ENCODE assay signal across 18 cellular contexts in the genomic region with DNA sequence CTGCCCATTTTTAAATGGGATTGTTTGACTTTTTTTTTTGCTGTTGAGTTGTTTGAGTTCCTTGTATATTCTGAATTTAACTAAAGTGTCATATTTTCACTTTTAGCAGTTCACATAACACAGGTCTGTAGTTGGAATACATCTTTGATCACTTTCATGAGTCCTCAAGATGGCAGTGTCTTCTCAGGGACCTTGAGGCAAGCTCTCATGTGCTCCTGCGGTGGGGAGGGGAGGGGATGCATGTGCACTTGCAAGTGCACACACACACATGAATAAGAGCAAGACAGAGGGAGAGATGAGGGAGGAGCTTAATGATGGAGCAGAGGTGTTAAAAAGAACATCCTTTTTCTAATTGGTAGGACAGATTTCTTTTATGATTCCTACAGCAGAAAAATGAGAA.
DNase-seq lines count a peak whose midpoint lies in the region; ATAC-seq and TF ChIP-seq lines count a peak whose summit lies in the region.
"Had no signal": no experiment of that assay in that cellular context is flagged by ENCODE, and none has a peak within 500 bp of the region (broad histone marks: within the 10 kb centered on the region; RNA-seq: fewer than 3 reads in every experiment).

No MANE protein-coding gene starts in this region.

- DNase-seq in CD1c-positive myeloid dendritic cell (ENCODE audit: extremely low spot score) = peak; percentile 4
- peak; percentile 40 for DNase-seq in T-helper 2 cell treated with Interferon-gamma antibody and Interleukin-4, amounts not matched to agents 5 μg/mL and 100 μg/mL, for 36 hours (ENCODE audit: low spot score)
- DNase-seq in activated T-cell treated with anti-CD3 and anti-CD28 coated beads, Interleukin-2, amount 50 U/mL, for 72 hours = peak; percentile 41 to 55
- DNase-seq in naive thymus-derived CD4-positive, alpha-beta T cell = peak in 8 of 9 donors; percentile 21 to 72 (median 61)
- DNase-seq in HuH-7 (ENCODE audit: low spot score) = no peak
- no peak for DNase-seq in C1 segment of cervical spinal cord (lab: John Stamatoyannopoulos, UW)
- no peak for DNase-seq in mesothelial cell of epicardium (ENCODE audit: low spot score in 2 of 2, unreplicated experiment in 2 of 2)
- DNase-seq: activated B cell treated with CpG ODN at 0.5 μM for 24 hours, Calu3, NCI-H187, right lobe of liver, SJCRH30, tibial artery had no signal

- no peak for TF ChIP-seq CTCF in mesothelial cell of epicardium (IDR thresholded peaks at IDR 0.05; ENCODE audit: unreplicated experiment)

- H3K36me3 ChIP-seq in naive thymus-derived CD4-positive, alpha-beta T cell (ENCODE audit: control insufficient read depth in 2 of 3, insufficient read depth in 3 of 3, low read length in 3 of 3) = no peaks in the 10 kb centered on the region
- H3K36me3 ChIP-seq: HAP-1, neural progenitor cell, right lobe of liver, SJCRH30, tibial artery had no signal

- peak overlapping the region; percentile 78 for H3K27ac Mint-ChIP-seq in T-helper 2 cell treated with Interferon-gamma antibody and Interleukin-4, amounts not matched to agents 5 μg/mL and 100 μg/mL, for 36 hours
- H3K27ac Mint-ChIP-seq in activated T-cell treated with anti-CD3 and anti-CD28 coated beads, Interleukin-2, amount 50 U/mL, for 72 hours = peak overlapping the region; percentile 86
- H3K27ac Mint-ChIP-seq in naive thymus-derived CD4-positive, alpha-beta T cell = peak overlapping the region; percentile 12 to 90 (median 78)
- no peak overlapping the region for H3K27ac Mint-ChIP-seq in mesothelial cell of epicardium
- H3K27ac Mint-ChIP-seq: activated B cell treated with CpG ODN at 0.5 μM for 24 hours, neural progenitor cell had no signal

- CTCF ChIA-PET in naive thymus-derived CD4-positive, alpha-beta T cell (lab: Charles Lee) = interaction anchor here (0.6 to 1.2 kb wide), 7 partner anchors 13 to 606 kb away, joined by 3 to 5 read pairs (median 3); no protein-coding TSS in a partner anchor

- H3K4me3 ChIP-seq in naive thymus-derived CD4-positive, alpha-beta T cell (ENCODE audit: low read length) = no peak overlapping the region
- H3K4me3 ChIP-seq: A549, HAP-1, neural progenitor cell, right lobe of liver, SJCRH30, tibial artery had no signal

- no peaks in the 10 kb centered on the region for H3K27me3 ChIP-seq in naive thymus-derived CD4-positive, alpha-beta T cell (ENCODE audit: control insufficient read depth in 2 of 2, insufficient read depth in 2 of 2, low read length in 2 of 2)
- H3K27me3 ChIP-seq: right lobe of liver, SJCRH30, tibial artery had no signal

- peaks cover 1% of the 10 kb centered on the region for H3K36me3 Mint-ChIP-seq in T-helper 2 cell treated with Interferon-gamma antibody and Interleukin-4, amounts not matched to agents 5 μg/mL and 100 μg/mL, for 36 hours (ENCODE audit: low read depth)
- H3K36me3 Mint-ChIP-seq in activated T-cell treated with anti-CD3 and anti-CD28 coated beads, Interleukin-2, amount 50 U/mL, for 72 hours (ENCODE audit: insufficient read depth in 2 of 2) = no peaks in the 10 kb centered on the region
- no peaks in the 10 kb centered on the region for H3K36me3 Mint-ChIP-seq in naive thymus-derived CD4-positive, alpha-beta T cell
- no peaks in the 10 kb centered on the region for H3K36me3 Mint-ChIP-seq in mesothelial cell of epicardium
- H3K36me3 Mint-ChIP-seq: neural progenitor cell had no signal

- ATAC-seq in activated T-cell treated with anti-CD3 and anti-CD28 coated beads, Interleukin-2, amount 50 U/mL, for 72 hours (replicated peaks in 1 of 2) = peak; percentile 94
- ATAC-seq in naive thymus-derived CD4-positive, alpha-beta T cell = peak; percentile 88
- no peak for ATAC-seq in HG03439 (IDR thresholded peaks at IDR 0.05; ENCODE audit: unreplicated experiment)
- ATAC-seq: A549, right lobe of liver had no signal

- intact Hi-C loops in naive thymus-derived CD4-positive, alpha-beta T cell (cut with micrococcal nuclease) = loop anchor here in 1 of 2 donors (1.0 to 2.0 kb wide), 5 partner anchors 13 to 605 kb away; no protein-coding TSS in a partner anchor

- H3K27me3 Mint-ChIP-seq in T-helper 2 cell treated with Interferon-gamma antibody and Interleukin-4, amounts not matched to agents 5 μg/mL and 100 μg/mL, for 36 hours (ENCODE audit: low read depth) = peaks cover 8% of the 10 kb centered on the region
- no peaks in the 10 kb centered on the region for H3K27me3 Mint-ChIP-seq in activated T-cell treated with anti-CD3 and anti-CD28 coated beads, Interleukin-2, amount 50 U/mL, for 72 hours (ENCODE audit: low read depth)
- H3K27me3 Mint-ChIP-seq in naive thymus-derived CD4-positive, alpha-beta T cell = peaks cover 0 to 12% (median 0%) of the 10 kb centered on the region in 5 donors
- peaks cover 32% of the 10 kb centered on the region for H3K27me3 Mint-ChIP-seq in mesothelial cell of epicardium (ENCODE audit: low read depth)

- POLR2A ChIA-PET in naive thymus-derived CD4-positive, alpha-beta T cell (lab: Charles Lee) = interaction anchor here (0.6 to 1.1 kb wide), 6 partner anchors 10 to 587 kb away, joined by 3 read pairs; no protein-coding TSS in a partner anchor

- H3K4me1 Mint-ChIP-seq in T-helper 2 cell treated with Interferon-gamma antibody and Interleukin-4, amounts not matched to agents 5 μg/mL and 100 μg/mL, for 36 hours (ENCODE audit: low read depth) = peaks cover 25% of the 10 kb centered on the region
- peaks cover 28% of the 10 kb centered on the region for H3K4me1 Mint-ChIP-seq in activated T-cell treated with anti-CD3 and anti-CD28 coated beads, Interleukin-2, amount 50 U/mL, for 72 hours (ENCODE audit: low read depth)
- H3K4me1 Mint-ChIP-seq in naive thymus-derived CD4-positive, alpha-beta T cell = peaks cover 8 to 48% (median 33%) of the 10 kb centered on the region in 7 donors
- H3K4me1 Mint-ChIP-seq in mesothelial cell of epicardium = no peaks in the 10 kb centered on the region
- H3K4me1 Mint-ChIP-seq: activated B cell treated with CpG ODN at 0.5 μM for 24 hours, neural progenitor cell had no signal

- no peak overlapping the region for H3K27ac ChIP-seq in naive thymus-derived CD4-positive, alpha-beta T cell (ENCODE audit: low read depth, low read length)
- H3K27ac ChIP-seq: A549, KMS-11, neural progenitor cell, right lobe of liver, SJCRH30, tibial artery had no signal

- H3K9me3 Mint-ChIP-seq in T-helper 2 cell treated with Interferon-gamma antibody and Interleukin-4, amounts not matched to agents 5 μg/mL and 100 μg/mL, for 36 hours = no peaks in the 10 kb centered on the region
- H3K9me3 Mint-ChIP-seq in activated T-cell treated with anti-CD3 and anti-CD28 coated beads, Interleukin-2, amount 50 U/mL, for 72 hours = no peaks in the 10 kb centered on the region
- H3K9me3 Mint-ChIP-seq in naive thymus-derived CD4-positive, alpha-beta T cell = peaks cover 0 to 2% (median 0%) of the 10 kb centered on the region in 11 donors
- H3K9me3 Mint-ChIP-seq in mesothelial cell of epicardium = no peaks in the 10 kb centered on the region
- H3K9me3 Mint-ChIP-seq: activated B cell treated with CpG ODN at 0.5 μM for 24 hours, neural progenitor cell had no signal

- peak overlapping the region; percentile 58 for H3K4me3 Mint-ChIP-seq in T-helper 2 cell treated with Interferon-gamma antibody and Interleukin-4, amounts not matched to agents 5 μg/mL and 100 μg/mL, for 36 hours
- peak overlapping the region; percentile 67 to 86 for H3K4me3 Mint-ChIP-seq in activated T-cell treated with anti-CD3 and anti-CD28 coated beads, Interleukin-2, amount 50 U/mL, for 72 hours
- peak overlapping the region; percentile 50 to 78 (median 70) for H3K4me3 Mint-ChIP-seq in naive thymus-derived CD4-positive, alpha-beta T cell
- H3K4me3 Mint-ChIP-seq in mesothelial cell of epicardium = no peak overlapping the region
- H3K4me3 Mint-ChIP-seq: activated B cell treated with CpG ODN at 0.5 μM for 24 hours, neural progenitor cell had no signal

- H3K9me3 ChIP-seq in naive thymus-derived CD4-positive, alpha-beta T cell (ENCODE audit: control insufficient read depth in 2 of 3, low read length in 3 of 3) = no peaks in the 10 kb centered on the region
- H3K9me3 ChIP-seq: A549, HAP-1, right lobe of liver, SJCRH30, tibial artery had no signal

- H3K4me1 ChIP-seq in naive thymus-derived CD4-positive, alpha-beta T cell (ENCODE audit: control insufficient read depth in 2 of 2, insufficient read depth in 2 of 2, low read length in 2 of 2) = no peaks in the 10 kb centered on the region
- H3K4me1 ChIP-seq: A549, HAP-1, neural progenitor cell, right lobe of liver, SJCRH30, tibial artery had no signal

Comparison
In these comparisons a context has a peak if more than half of its experiments do, and no peak if none do; other contexts are left out.
1. DNase-seq: peak in CD1c-positive myeloid dendritic cell (single experiment), T-helper 2 cell treated with Interferon-gamma antibody and Interleukin-4, amounts not matched to agents 5 μg/mL and 100 μg/mL, for 36 hours (single experiment), activated T-cell treated with anti-CD3 and anti-CD28 coated beads, Interleukin-2, amount 50 U/mL, for 72 hours (2 of 2) and naive thymus-derived CD4-positive, alpha-beta T cell (8 of 9); none in HuH-7 (single experiment), C1 segment of cervical spinal cord (0 of 14) and mesothelial cell of epicardium (0 of 2).